Comparison of ENCODE assay signal across 15 cellular contexts in genomic region chr4:39048291-39048690, GRCh38. TPM values are rescaled to one million over a fixed set of nuclear protein-coding genes. Genes with fewer than 3 reads are reported as not detected.
DNase-seq lines count a peak whose midpoint lies in the region; ATAC-seq, FAIRE-seq and TF ChIP-seq lines count a peak whose summit lies in the region.
"Had no signal": no experiment of that assay in that cellular context is flagged by ENCODE, and none has a peak within 500 bp of the region (broad histone marks: within the 10 kb centered on the region; RNA-seq: fewer than 3 reads in every experiment).

No MANE protein-coding gene starts in this region.

- H3K4me3 ChIP-seq in BLaER1 treated with 17β-estradiol and CSF1 and Interleukin-3, amounts not matched to agents 10 nM and 100 nM: no peak overlapping the region
- no peak overlapping the region for H3K4me3 ChIP-seq in fibroblast of the aortic adventitia (ENCODE audit: low read depth, low read length)
- H3K4me3 ChIP-seq: esophagus muscularis mucosa had no signal

- no peaks in the 10 kb centered on the region for H3K9me3 Mint-ChIP-seq in activated CD4-positive, alpha-beta memory T cell treated with anti-CD3 and anti-CD28 coated beads for 36 hours

- no peaks in the 10 kb centered on the region for H3K9me3 ChIP-seq in BLaER1 treated with 17β-estradiol and CSF1 and Interleukin-3, amounts not matched to agents 10 nM and 100 nM (replicated peaks in 1 of 11)
- H3K9me3 ChIP-seq: BE2C, esophagus muscularis mucosa had no signal

- peak overlapping the region; percentile 87 for H3K4me3 Mint-ChIP-seq in activated CD4-positive, alpha-beta memory T cell treated with anti-CD3 and anti-CD28 coated beads for 36 hours

- peaks cover 11% of the 10 kb centered on the region for H3K36me3 Mint-ChIP-seq in activated CD4-positive, alpha-beta memory T cell treated with anti-CD3 and anti-CD28 coated beads for 36 hours

- CTCF ChIA-PET in activated CD4-positive, alpha-beta memory T cell treated with anti-CD3 and anti-CD28 coated beads for 36 hours (lab: Charles Lee): interaction anchor here (1.0 to 1.8 kb wide), 4 partner anchors 18 to 147 kb away, joined by 3 to 9 read pairs (median 4); no protein-coding TSS in a partner anchor

- ATAC-seq in HG03460 (IDR thresholded peaks at IDR 0.05; ENCODE audit: unreplicated experiment) (no peak), GM21447 (IDR thresholded peaks at IDR 0.05; ENCODE audit: unreplicated experiment) (no peak), GM21360 (IDR thresholded peaks at IDR 0.05; ENCODE audit: unreplicated experiment) (no peak)

- H4K20me1 ChIP-seq in BLaER1 treated with 17β-estradiol and CSF1 and Interleukin-3, amounts not matched to agents 10 nM and 100 nM: peaks cover 0 to 64% (median 11%) of the 10 kb centered on the region in 11 experiments; a peak in 14 of 22 replicates

- no peaks in the 10 kb centered on the region for H3K27me3 Mint-ChIP-seq in activated CD4-positive, alpha-beta memory T cell treated with anti-CD3 and anti-CD28 coated beads for 36 hours

- peaks cover 68% of the 10 kb centered on the region for H3K4me1 Mint-ChIP-seq in activated CD4-positive, alpha-beta memory T cell treated with anti-CD3 and anti-CD28 coated beads for 36 hours (ENCODE audit: low read depth)

- no peaks in the 10 kb centered on the region for H3K36me3 ChIP-seq in BLaER1 treated with 17β-estradiol and CSF1 and Interleukin-3, amounts not matched to agents 10 nM and 100 nM
- H3K36me3 ChIP-seq: BE2C, esophagus muscularis mucosa had no signal

- H3K4me2 ChIP-seq in BLaER1 treated with 17β-estradiol and CSF1 and Interleukin-3, amounts not matched to agents 10 nM and 100 nM: peak overlapping the region in 7 of 11 experiments; percentile 3 to 85 (median 10); a peak in 10 of 22 replicates

- no peak overlapping the region for H3K9ac ChIP-seq in BLaER1 treated with 17β-estradiol and CSF1 and Interleukin-3, amounts not matched to agents 10 nM and 100 nM

- POLR2A ChIA-PET in activated CD4-positive, alpha-beta memory T cell treated with anti-CD3 and anti-CD28 coated beads for 36 hours (lab: Charles Lee): no interaction called here

- H3K27me3 ChIP-seq in BLaER1 treated with 17β-estradiol and CSF1 and Interleukin-3, amounts not matched to agents 10 nM and 100 nM: no peaks in the 10 kb centered on the region
- H3K27me3 ChIP-seq: BE2C, esophagus muscularis mucosa had no signal

- H3K27ac Mint-ChIP-seq in activated CD4-positive, alpha-beta memory T cell treated with anti-CD3 and anti-CD28 coated beads for 36 hours: peak overlapping the region; percentile 95

- peak; percentile 39 for FAIRE-seq in GM18507 (lab: Jason Lieb, UNC)

- H3K4me1 ChIP-seq in BLaER1 treated with 17β-estradiol and CSF1 and Interleukin-3, amounts not matched to agents 10 nM and 100 nM: peaks cover 17 to 43% (median 34%) of the 10 kb centered on the region in 10 experiments

- intact Hi-C loops in activated CD4-positive, alpha-beta memory T cell treated with anti-CD3 and anti-CD28 coated beads for 36 hours (cut with micrococcal nuclease): loop anchor here (10.0 kb wide), 2 partner anchors 243 to 383 kb away; partner anchors contain the start of genes KLF3 and TLR1

- no peak for TF ChIP-seq CTCF in fibroblast of the aortic adventitia (IDR thresholded peaks at IDR 0.05; ENCODE audit: insufficient read depth, low read length)

- DNase-seq in GM18507 (ENCODE audit: extremely low spot score, insufficient read length, low read depth): no peak
- no peak for DNase-seq in activated CD4-positive, alpha-beta memory T cell treated with anti-CD3 and anti-CD28 coated beads for 36 hours
- peak; percentile 9 for DNase-seq in fibroblast of the aortic adventitia (ENCODE audit: low read depth)
- DNase-seq in stimulated activated CD4-positive, alpha-beta T cell treated with anti-CD3 and anti-CD28 coated beads, Interleukin-2, amount 100 ng/mL, for 24 hours: no peak
- DNase-seq: activated T-cell treated with anti-CD3 and anti-CD28 coated beads, Interleukin-2, amount 50 U/mL, for 1 hour; BE2C; GF-D8; midbrain; NCI-H2227 treated with DMSO at 0.1 percent for 48 hours; stimulated activated CD4-positive, alpha-beta T cell treated with anti-CD3 and anti-CD28 coated beads, Interleukin-4, amount 100 ng/mL, for 4 hours had no signal

- H3K27ac ChIP-seq in BLaER1 treated with 17β-estradiol and CSF1 and Interleukin-3, amounts not matched to agents 10 nM and 100 nM: no peak overlapping the region

RNA-seq across cellular contexts. Expression of gene KLHL5, which starts 13.7 kb away (rescaled TPM):
- total RNA-seq in activated CD4-positive, alpha-beta memory T cell treated with anti-CD3 and anti-CD28 coated beads for 36 hours: 10 to 100 TPM; 35.2 to 35.6 TPM
- total RNA-seq in fibroblast of the aortic adventitia (ENCODE audit: low replicate concordance): 50.9 and 103 TPM in 2 replicates

RNA-seq across cellular contexts. Expression of gene TMEM156, which starts 16.1 kb away (rescaled TPM):
- total RNA-seq in activated CD4-positive, alpha-beta memory T cell treated with anti-CD3 and anti-CD28 coated beads for 36 hours: 10 to 100 TPM; 28.0 to 28.4 TPM
- 0.18 TPM in 1 of 2 replicates, not detected in the other for total RNA-seq in fibroblast of the aortic adventitia (ENCODE audit: low replicate concordance)

Comparison
In these comparisons a context has a peak if more than half of its experiments do, and no peak if none do; other contexts are left out.
1. RNA of gene TMEM156, which starts 16.1 kb away (total RNA-seq): 28.0 to 28.4 TPM in activated CD4-positive, alpha-beta memory T cell treated with anti-CD3 and anti-CD28 coated beads for 36 hours; 0.18 TPM in fibroblast of the aortic adventitia; every median in the first group is over 10 times any median in the second.